ENCODE assay signal across 14 cellular contexts in genomic region chr6:118317581-118318563, GRCh38.
DNase-seq lines count a peak whose midpoint lies in the region; ATAC-seq and TF ChIP-seq lines count a peak whose summit lies in the region.
"Had no signal": no experiment of that assay in that cellular context is flagged by ENCODE, and none has a peak within 500 bp of the region (broad histone marks: within the 10 kb centered on the region; RNA-seq: fewer than 3 reads in every experiment).

No MANE protein-coding gene starts in this region.

- no peaks in the 10 kb centered on the region for H3K9me3 ChIP-seq in gastroesophageal sphincter
- H3K9me3 ChIP-seq in psoas muscle: no peaks in the 10 kb centered on the region
- H3K9me3 ChIP-seq in BE2C: no peaks in the 10 kb centered on the region

- TF ChIP-seq POLR2A in gastroesophageal sphincter (IDR thresholded peaks at IDR 0.05): no peak

- H3K4me1 ChIP-seq in gastroesophageal sphincter (peaks cover 19 to 84% (median 23%) of the 10 kb centered on the region in 3 donors), psoas muscle (peaks cover 3% of the 10 kb centered on the region), BE2C (no peaks in the 10 kb centered on the region)

- H3K27me3 ChIP-seq in gastroesophageal sphincter: no peaks in the 10 kb centered on the region
- no peaks in the 10 kb centered on the region for H3K27me3 ChIP-seq in psoas muscle (ENCODE audit: insufficient read depth in 3 of 3, low read length in 2 of 3)
- H3K27me3 ChIP-seq in BE2C: no peaks in the 10 kb centered on the region

- intact Hi-C loops in psoas muscle (cut with DNase I): no loop called here

- H3K36me3 ChIP-seq in gastroesophageal sphincter: no peaks in the 10 kb centered on the region
- no peaks in the 10 kb centered on the region for H3K36me3 ChIP-seq in psoas muscle (ENCODE audit: insufficient read depth in 1 of 2, low read depth in 1 of 2)
- no peaks in the 10 kb centered on the region for H3K36me3 ChIP-seq in BE2C

- ATAC-seq in HG02981 (IDR thresholded peaks at IDR 0.05; ENCODE audit: unreplicated experiment) (peak; percentile 35), gastroesophageal sphincter (peak; percentile 47), psoas muscle (peak in 1 of 4 donors; percentile 51)
- ATAC-seq: activated CD8-positive, alpha-beta T cell treated with anti-CD3 and anti-CD28 coated beads, Interleukin-2, amount 10 ng/mL, durations not matched to agents 7 days and 5 days; activated naive CD4-positive, alpha-beta T cell treated with anti-CD3 and anti-CD28 coated beads, Interleukin-2, amount 50 U/mL, for 72 hours; naive thymus-derived CD4-positive, alpha-beta T cell had no signal

- H3K27ac ChIP-seq in gastroesophageal sphincter (peak overlapping the region; percentile 74 to 94 (median 78)), psoas muscle (peak overlapping the region; percentile 20)

- WGBS in gastroesophageal sphincter (ENCODE audit: low coverage in 1 of 2), 2 donors: 3 to 17% methylated on average over 4 of the region's 4 CpGs
- WGBS in psoas muscle, 3 donors: 10 to 30% (median 19%) methylated on average over 4 of the region's 4 CpGs

- H3K4me3 ChIP-seq in gastroesophageal sphincter (no peak overlapping the region), psoas muscle (no peak overlapping the region), BE2C (ENCODE audit: low read depth, low read length) (no peak overlapping the region)

- DNase-seq in AG08395 (ENCODE audit: low spot score) (peak; percentile 32), psoas muscle (no peak), BE2C (no peak), HT-29 (ENCODE audit: low spot score) (no peak), NCI-H1694 (lab: John Stamatoyannopoulos, UW) (no peak), NCI-H187 (lab: John Stamatoyannopoulos, UW) (no peak)
- DNase-seq: activated CD8-positive, alpha-beta T cell treated with anti-CD3 and anti-CD28 coated beads, Interleukin-2, amount 10 ng/mL, durations not matched to agents 7 days and 5 days; naive thymus-derived CD4-positive, alpha-beta T cell; NCI-H2029; stimulated activated CD4-positive, alpha-beta T cell treated with anti-CD3 and anti-CD28 coated beads, Interleukin-12 subunit alpha, Interleukin-12 subunit beta, amount 100 ng/mL, for 4 hours; stimulated activated CD8-positive, alpha-beta memory T cell treated with anti-CD3 and anti-CD28 coated beads, Interleukin-4, amount 100 ng/mL, for 48 hours had no signal

- TF ChIP-seq CTCF in gastroesophageal sphincter (IDR thresholded peaks at IDR 0.05): no peak
- TF ChIP-seq CTCF in psoas muscle (IDR thresholded peaks at IDR 0.05): no peak
- TF ChIP-seq CTCF in BE2C (IDR thresholded peaks at IDR 0.05; ENCODE audit: low read depth, low read length): no peak

- TF ChIP-seq EP300 in gastroesophageal sphincter (IDR thresholded peaks at IDR 0.05): no peak
